ENCODE assay signal across 9 cellular contexts in genomic region chr2:27655155-27655951, GRCh38. TPM values are rescaled to one million over a fixed set of nuclear protein-coding genes. Genes with fewer than 3 reads are reported as not detected.
DNase-seq lines count a peak whose midpoint lies in the region; ATAC-seq, FAIRE-seq and TF ChIP-seq lines count a peak whose summit lies in the region.
"Had no signal": no experiment of that assay in that cellular context is flagged by ENCODE, and none has a peak within 500 bp of the region (broad histone marks: within the 10 kb centered on the region; RNA-seq: fewer than 3 reads in every experiment).

No MANE protein-coding gene starts in this region.

- no peaks in the 10 kb centered on the region for H3K9me3 ChIP-seq in A549
- no peaks in the 10 kb centered on the region for H3K9me3 ChIP-seq in MG63
- H3K9me3 ChIP-seq in gastroesophageal sphincter = no peaks in the 10 kb centered on the region

- CTCF ChIA-PET in A549 (lab: Yijun Ruan, JAX) = interaction anchor here (1.0 to 3.9 kb wide), 4 partner anchors 24 to 246 kb away, joined by 3 to 26 read pairs (median 4); partner anchors contain the start of gene PPM1G

- POLR2A ChIA-PET in A549 (lab: Yijun Ruan, JAX) = interaction anchor here (1.0 kb wide), 1 partner anchor 8 kb away, joined by 4 read pairs; the partner anchor contains the start of genes SLC4A1AP and SUPT7L

- TF ChIP-seq EP300 in A549 (IDR thresholded peaks at IDR 0.05) (no peak), gastroesophageal sphincter (IDR thresholded peaks at IDR 0.05) (no peak)

- DNase-seq in A549 (ENCODE audit: low read depth in 1 of 2, low spot score in 1 of 2) (peak in 1 of 2 experiments; percentile 29), MG63 (peak; percentile 60), epithelial cell of esophagus (ENCODE audit: low read depth) (peak; percentile 54), mucosa of gallbladder (ENCODE audit: low spot score) (no peak), NOMO-1 treated with DMSO at 0.1 percent for 48 hours (lab: John Stamatoyannopoulos, UW; ENCODE audit: unreplicated experiment) (no peak)
- DNase-seq: activated CD8-positive, alpha-beta memory T cell treated with anti-CD3 and anti-CD28 coated beads, Interleukin-2, amount 50 U/mL, for 4 hours; naive thymus-derived CD8-positive, alpha-beta T cell; substantia nigra had no signal

- H3K27me3 ChIP-seq in MG63 = no peaks in the 10 kb centered on the region
- no peaks in the 10 kb centered on the region for H3K27me3 ChIP-seq in gastroesophageal sphincter

- peaks cover 66% of the 10 kb centered on the region for H3K36me3 ChIP-seq in MG63
- H3K36me3 ChIP-seq in gastroesophageal sphincter = peaks cover 12 to 97% of the 10 kb centered on the region in 2 donors

- H3K27ac ChIP-seq in A549 = no peak overlapping the region
- no peak overlapping the region for H3K27ac ChIP-seq in gastroesophageal sphincter

- no peak overlapping the region for H3K4me2 ChIP-seq in A549

- peak; percentile 24 to 51; a peak in 4 of 6 replicates for ATAC-seq in A549
- no peak for ATAC-seq in gastroesophageal sphincter
- ATAC-seq: naive thymus-derived CD8-positive, alpha-beta T cell had no signal

- no peak for FAIRE-seq in A549 (lab: Jason Lieb, UNC)

- H3K4me3 ChIP-seq in A549 (no peak overlapping the region), MG63 (no peak overlapping the region), epithelial cell of esophagus (ENCODE audit: low read length) (no peak overlapping the region), gastroesophageal sphincter (no peak overlapping the region)

- 82% methylated on average over 7 of the region's 7 CpGs for WGBS in A549 (ENCODE audit: missing lambda C conversion rate)
- WGBS in gastroesophageal sphincter (ENCODE audit: low coverage in 1 of 2), 2 donors = 58 to 60% methylated on average over 3 to 4 of the region's 7 CpGs

- TF ChIP-seq CTCF in A549 (IDR thresholded peaks at IDR 0.05) (no peak), epithelial cell of esophagus (IDR thresholded peaks at IDR 0.05; ENCODE audit: insufficient read depth, low read depth, low read length, missing control alignments) (no peak), gastroesophageal sphincter (IDR thresholded peaks at IDR 0.05) (no peak)

- peaks cover 9% of the 10 kb centered on the region; the same call in 2 of the 3 replicates for H3K4me1 ChIP-seq in A549
- H3K4me1 ChIP-seq in gastroesophageal sphincter = peaks cover 0 to 12% (median 0%) of the 10 kb centered on the region in 3 donors

- TF ChIP-seq POLR2A in A549 (IDR thresholded peaks at IDR 0.05; ENCODE audit: low read length) (no peak), gastroesophageal sphincter (IDR thresholded peaks at IDR 0.05) (no peak)

- no peak for TF ChIP-seq RAD21 in A549 (conservative IDR thresholded peaks at IDR 0.05 in 1 of 2, IDR thresholded peaks at IDR 0.05 in 1 of 2)

TF ChIP-seq in A549, 52 proteins besides CTCF, POLR2A, EP300 and RAD21:
- no peak for TF ChIP-seq MAZ (IDR thresholded peaks at IDR 0.05; ENCODE audit: borderline replicate concordance, low read depth, low read length)
- TF ChIP-seq MAFK (IDR thresholded peaks at IDR 0.05; ENCODE audit: partially characterized antibody) = peak; percentile 91

RNA-seq across cellular contexts. Expression of gene SUPT7L, which starts 8.1 kb away (rescaled TPM):
- polyA plus RNA-seq in A549 (2011; rRNA removed) = 67.0 and 73.1 TPM in 2 replicates
- polyA plus RNA-seq in A549 (2012; cell fraction: cytosol; rRNA removed) = 34.5 and 40.3 TPM in 2 replicates
- 43.4 and 61.7 TPM in 2 replicates for polyA plus RNA-seq in A549 (2012; cell fraction: nucleus; rRNA removed)
- polyA plus RNA-seq in A549 (2017; fragmentation: RNase III; extraction: RNeasy Plus Mini Kit Qiagen cat#74134 plus additional on column Dnase treatment) = 34.5 to 41.2 TPM (median 39.5 TPM) in 3 replicates
- polyA minus RNA-seq in A549 (2011; rRNA and poly(A)+ RNA removed) = 51.2 and 51.3 TPM in 2 replicates
- total RNA-seq in MG63 (2014; rRNA removed; shearing (Covaris generic); ENCODE audit: low replicate concordance) = 11.3 and 14.7 TPM in 2 replicates
- total RNA-seq in mucosa of gallbladder = 34.8 TPM
- 10 to 100 TPM; 15.1 to 31.9 (median 25.6) TPM for total RNA-seq in gastroesophageal sphincter

RNA-seq across cellular contexts. Expression of gene SLC4A1AP, which starts 8.3 kb away (rescaled TPM):
- 21.1 and 33.0 TPM in 2 replicates for polyA plus RNA-seq in A549 (2011; rRNA removed)
- polyA plus RNA-seq in A549 (2012; cell fraction: cytosol; rRNA removed) = 13.0 and 13.6 TPM in 2 replicates
- polyA plus RNA-seq in A549 (2012; cell fraction: nucleus; rRNA removed) = 18.0 and 18.2 TPM in 2 replicates
- 30.0 to 32.6 TPM (median 31.8 TPM) in 3 replicates for polyA plus RNA-seq in A549 (2017; fragmentation: RNase III; extraction: RNeasy Plus Mini Kit Qiagen cat#74134 plus additional on column Dnase treatment)
- polyA minus RNA-seq in A549 (2011; rRNA and poly(A)+ RNA removed) = 7.2 and 11.3 TPM in 2 replicates
- 27.1 and 37.8 TPM in 2 replicates for total RNA-seq in MG63 (2014; rRNA removed; shearing (Covaris generic); ENCODE audit: low replicate concordance)
- 17.4 TPM for total RNA-seq in mucosa of gallbladder
- 10 to 100 TPM; 18.1 to 23.5 (median 21.4) TPM for total RNA-seq in gastroesophageal sphincter

RNA-seq across cellular contexts. Expression of gene GPN1, which starts 26.5 kb away (rescaled TPM):
- polyA plus RNA-seq in A549 (2011; rRNA removed) (98.9 and 117 TPM in 2 replicates), A549 (2017; fragmentation: RNase III; extraction: RNeasy Plus Mini Kit Qiagen cat#74134 plus additional on column Dnase treatment) (59.8 to 59.9 TPM (median 59.9 TPM) in 3 replicates)
- polyA plus RNA-seq in A549 (2012; cell fraction: cytosol; rRNA removed) = 42.7 and 43.3 TPM in 2 replicates
- polyA plus RNA-seq in A549 (2012; cell fraction: nucleus; rRNA removed) = 17.4 and 20.0 TPM in 2 replicates
- 48.4 and 58.1 TPM in 2 replicates for polyA minus RNA-seq in A549 (2011; rRNA and poly(A)+ RNA removed)
- total RNA-seq in MG63 (2014; rRNA removed; shearing (Covaris generic); ENCODE audit: low replicate concordance) = 34.2 and 49.6 TPM in 2 replicates
- total RNA-seq in mucosa of gallbladder (24.2 TPM), gastroesophageal sphincter (10 to 100 TPM; 20.9 to 34.5 (median 21.4) TPM)

RNA-seq across cellular contexts. Expression of gene CCDC121, which starts 26.5 kb away (rescaled TPM):
- polyA plus RNA-seq in A549 (2011; rRNA removed) (7.2 and 7.8 TPM in 2 replicates), A549 (2017; fragmentation: RNase III; extraction: RNeasy Plus Mini Kit Qiagen cat#74134 plus additional on column Dnase treatment) (4.6 to 5.2 TPM (median 4.9 TPM) in 3 replicates)
- polyA plus RNA-seq in A549 (2012; cell fraction: cytosol; rRNA removed) = 2.0 and 2.5 TPM in 2 replicates
- 1.2 and 2.4 TPM in 2 replicates for polyA plus RNA-seq in A549 (2012; cell fraction: nucleus; rRNA removed)
- 2.1 and 2.7 TPM in 2 replicates for polyA minus RNA-seq in A549 (2011; rRNA and poly(A)+ RNA removed)
- total RNA-seq in MG63 (2014; rRNA removed; shearing (Covaris generic); ENCODE audit: low replicate concordance) = 1.2 and 3.3 TPM in 2 replicates
- total RNA-seq in mucosa of gallbladder (4.7 TPM), gastroesophageal sphincter (10 to 100 TPM in 1 of 4 donors, 1 to 10 TPM in 3; 3.1 to 14.0 (median 5.0) TPM)

Comparison
In these comparisons a context has a peak if more than half of its experiments do, and no peak if none do; other contexts are left out.
1. DNase-seq: peak in MG63 (single experiment) and epithelial cell of esophagus (single experiment); none in mucosa of gallbladder (single experiment) and NOMO-1 treated with DMSO at 0.1 percent for 48 hours (single experiment).